ENCODE assay signal across 9 cellular contexts in the genomic region with DNA sequence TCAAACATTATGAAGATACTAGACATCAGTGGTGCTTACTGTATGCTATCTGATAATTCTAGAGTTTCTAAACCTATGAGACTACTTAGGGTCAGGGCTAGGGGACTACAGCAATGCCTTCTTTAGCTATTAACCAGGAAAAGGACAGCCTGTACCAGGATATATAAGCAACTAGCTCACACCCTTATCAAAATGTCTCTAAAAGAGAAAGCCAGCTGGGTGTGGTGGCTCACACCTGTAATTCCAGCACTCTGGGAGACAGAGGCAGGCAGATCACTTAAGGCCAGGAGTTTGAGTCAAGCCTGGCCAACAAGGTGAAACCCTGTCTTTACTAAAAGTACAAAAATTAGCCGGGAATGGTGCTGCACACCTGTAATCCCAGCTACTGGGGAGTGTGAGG.
"Had no signal": no experiment of that assay in that cellular context is flagged by ENCODE, and none has a peak within 500 bp of the region (broad histone marks: within the 10 kb centered on the region; RNA-seq: fewer than 3 reads in every experiment).

No MANE protein-coding gene starts in this region.

- DNase-seq: H9, HCEC 1CT, KBM-7 had no signal

- H3K9me3 Mint-ChIP-seq: GM23338, H9, IgD-negative memory B cell had no signal

- ATAC-seq: GM23338, HepG2 had no signal

- H3K4me1 Mint-ChIP-seq: GM23338, H9, IgD-negative memory B cell had no signal

- H3K27me3 Mint-ChIP-seq: IgD-negative memory B cell had no signal

- H3K4me3 Mint-ChIP-seq: GM23338, H9, IgD-negative memory B cell had no signal

- H3K27ac Mint-ChIP-seq: GM23338, H9, IgD-negative memory B cell had no signal

- H3K27ac ChIP-seq: HL-60 had no signal

- FAIRE-seq: H1, H54, HepG2 had no signal

- H3K4me3 ChIP-seq: GM23338 had no signal
